In the genomic region with DNA sequence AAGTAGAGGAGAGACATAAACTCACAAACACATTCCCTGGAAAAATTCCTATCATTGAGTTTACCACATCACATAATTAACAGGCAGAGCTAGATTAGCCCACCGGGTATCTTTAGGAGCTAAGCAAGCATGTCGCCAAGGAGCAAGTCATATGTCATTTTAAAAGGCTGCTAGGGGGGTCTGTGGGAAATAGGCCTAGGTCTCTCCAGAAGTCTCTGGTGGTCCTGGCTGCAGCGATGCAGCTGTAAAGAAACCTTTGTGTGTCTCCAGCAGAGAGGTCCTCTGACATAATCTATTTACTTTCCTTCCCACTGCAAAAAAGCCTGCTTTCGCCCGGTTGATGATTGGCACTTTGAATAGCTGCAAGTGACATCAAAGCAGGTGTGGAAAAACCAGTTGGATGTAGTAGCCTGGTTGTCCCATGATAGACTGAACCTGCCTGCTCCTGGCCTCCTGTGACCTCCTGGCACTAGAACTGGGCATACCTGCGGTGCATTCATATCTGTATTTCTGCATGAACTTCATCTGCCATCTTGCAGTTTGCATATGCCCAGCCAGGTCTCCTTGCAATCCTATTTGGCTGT, we compare ENCODE assay signal across 15 cellular contexts. TPM values are rescaled to one million over a fixed set of nuclear protein-coding genes. Genes with fewer than 3 reads are reported as not detected.
A peak's percentile ranks its signal among the peaks of the same experiment; 100 is the strongest.
DNase-seq lines count a peak whose midpoint lies in the region; TF ChIP-seq lines count a peak whose summit lies in the region.
"Had no signal": no experiment of that assay in that cellular context is flagged by ENCODE, and none has a peak within 500 bp of the region (broad histone marks: within the 10 kb centered on the region; RNA-seq: fewer than 3 reads in every experiment).

No MANE protein-coding gene starts in this region.

- H3K4me2 ChIP-seq in OCI-LY7 (ENCODE audit: low read length), result no peak overlapping the region

- H3K4me3 ChIP-seq in esophagus squamous epithelium (no peak overlapping the region), OCI-LY7 (ENCODE audit: low read depth, low read length, poor library complexity, severe bottlenecking) (no peak overlapping the region)
- H3K4me3 ChIP-seq: sigmoid colon, thoracic aorta had no signal

- H3K27ac Mint-ChIP-seq in type B pancreatic cell, result peak overlapping the region; percentile 61

- POLR2A ChIA-PET in OCI-LY7 (lab: Charles Lee), result no interaction called here

- no peaks in the 10 kb centered on the region for H3K79me2 ChIP-seq in OCI-LY7 (ENCODE audit: insufficient read depth, low read depth, low read length)

- H3K36me3 ChIP-seq in esophagus squamous epithelium (peaks cover 0 to 15% (median 0%) of the 10 kb centered on the region in 3 donors), OCI-LY7 (ENCODE audit: insufficient read depth, low read length) (no peaks in the 10 kb centered on the region)
- H3K36me3 ChIP-seq: sigmoid colon, thoracic aorta had no signal

- H3K4me3 Mint-ChIP-seq in type B pancreatic cell, result peak overlapping the region; percentile 20

- H3K9me3 ChIP-seq in esophagus squamous epithelium, result no peaks in the 10 kb centered on the region
- H3K9me3 ChIP-seq in OCI-LY7 (ENCODE audit: low read length), result no peaks in the 10 kb centered on the region
- H3K9me3 ChIP-seq: sigmoid colon, thoracic aorta had no signal

- no peak for TF ChIP-seq POLR2A in esophagus squamous epithelium (IDR thresholded peaks at IDR 0.05)

- H4K20me1 ChIP-seq in OCI-LY7 (ENCODE audit: insufficient read depth, low read length), result no peaks in the 10 kb centered on the region

- H2AFZ ChIP-seq in OCI-LY7 (ENCODE audit: low read length), result no peak overlapping the region

- H3K27me3 ChIP-seq in esophagus squamous epithelium, result no peaks in the 10 kb centered on the region
- H3K27me3 ChIP-seq: sigmoid colon had no signal

- no peaks in the 10 kb centered on the region for H3K9me2 ChIP-seq in OCI-LY7 (ENCODE audit: insufficient read depth, low read length)

- no peaks in the 10 kb centered on the region for H3K27me3 Mint-ChIP-seq in type B pancreatic cell

- no peaks in the 10 kb centered on the region for H3K9me3 Mint-ChIP-seq in type B pancreatic cell

- TF ChIP-seq CTCF in esophagus squamous epithelium (IDR thresholded peaks at IDR 0.05) (no peak), type B pancreatic cell (conservative IDR thresholded peaks at IDR 0.05) (no peak), OCI-LY7 (conservative IDR thresholded peaks at IDR 0.05; ENCODE audit: low read length) (no peak)

- no TSS peak for BruUV-seq in OCI-LY7 (replicated peaks; lab: Mats Ljungman, UMichigan)

- peaks cover 17 to 74% (median 17%) of the 10 kb centered on the region in 3 donors for H3K4me1 ChIP-seq in esophagus squamous epithelium
- H3K4me1 ChIP-seq in OCI-LY7 (ENCODE audit: insufficient read depth, low read length, poor library complexity, severe bottlenecking), result peaks cover 7% of the 10 kb centered on the region
- H3K4me1 ChIP-seq: sigmoid colon had no signal

- DNase-seq in SIG-M5 treated with dmso at 0.1 percent for 504 hours (lab: John Stamatoyannopoulos, UW; ENCODE audit: unreplicated experiment) (peak; percentile 71), SIG-M5 (lab: John Stamatoyannopoulos, UW) (no peak), NCI-H510A (lab: John Stamatoyannopoulos, UW) (peak; percentile 68), esophagus squamous epithelium (lab: John Stamatoyannopoulos, UW) (no peak), type B pancreatic cell (ENCODE audit: extremely low spot score, unreplicated experiment) (no peak), cerebellar cortex (ENCODE audit: low spot score) (no peak), OCI-LY7 (ENCODE audit: low spot score) (no peak), COLO829 (ENCODE audit: low spot score) (no peak)
- DNase-seq: activated CD4-positive, CD25-positive, alpha-beta regulatory T cell; amygdala; GOT3; NCI-H524 treated with DMSO at 0.1 percent for 48 hours; sigmoid colon; stimulated activated CD4-positive, alpha-beta T cell treated with anti-CD3 and anti-CD28 coated beads, Interleukin-2, amount 100 ng/mL, for 48 hours had no signal

- H3K4me1 Mint-ChIP-seq in type B pancreatic cell (ENCODE audit: unreplicated experiment), result peaks cover 15% of the 10 kb centered on the region

- CTCF ChIA-PET in OCI-LY7 (lab: Charles Lee; ENCODE audit: unreplicated experiment), result no interaction called here

- H3K27ac ChIP-seq in esophagus squamous epithelium (peak overlapping the region; percentile 21 to 87 (median 76)), OCI-LY7 (ENCODE audit: low read depth, low read length, poor library complexity, severe bottlenecking) (no peak overlapping the region)
- H3K27ac ChIP-seq: sigmoid colon, thoracic aorta had no signal

- intact Hi-C loops in esophagus squamous epithelium (cut with DNase I) (no loop called here), OCI-LY7 (cut with micrococcal nuclease; ENCODE audit: unreplicated experiment) (no loop called here)

- 53 to 57% methylated on average over 6 of the region's 6 CpGs for WGBS in esophagus squamous epithelium, 2 donors

- no peaks in the 10 kb centered on the region for H3K36me3 Mint-ChIP-seq in type B pancreatic cell

RNA-seq across cellular contexts. Expression of a gene that starts 13.8 kb away (rescaled TPM):
- total RNA-seq in esophagus squamous epithelium (10 to 100 TPM; 29.2 to 85.3 (median 35.1) TPM), type B pancreatic cell (ENCODE audit: low replicate concordance) (3.8 and 5.9 TPM in 2 replicates), OCI-LY7 (2022) (25.7 and 30.0 TPM in 2 replicates)
- total RNA-seq in OCI-LY7 (2014; rRNA removed; shearing (Covaris generic)), result 19.8 and 21.4 TPM in 2 replicates

RNA-seq across cellular contexts. Expression of a gene that starts 50.8 kb away (rescaled TPM):
- 10 to 100 TPM; 12.6 to 23.7 (median 18.1) TPM for total RNA-seq in esophagus squamous epithelium
- 10.7 and 13.4 TPM in 2 replicates for total RNA-seq in type B pancreatic cell (ENCODE audit: low replicate concordance)
- 23.8 and 23.9 TPM in 2 replicates for total RNA-seq in OCI-LY7 (2014; rRNA removed; shearing (Covaris generic))
- total RNA-seq in OCI-LY7 (2022), result 34.4 and 38.5 TPM in 2 replicates

Comparison
In these comparisons a context has a peak if more than half of its experiments do, and no peak if none do; other contexts are left out.
1. DNase-seq: peak in SIG-M5 treated with dmso at 0.1 percent for 504 hours (single experiment) and NCI-H510A (single experiment); none in SIG-M5 (single experiment), esophagus squamous epithelium (single experiment), type B pancreatic cell (single experiment), cerebellar cortex (single experiment), OCI-LY7 (single experiment) and COLO829 (single experiment).